In genomic region chr1:226082587-226082917, GRCh38 we compare ENCODE assay signal across 9 cellular contexts. TPM values are rescaled to one million over a fixed set of nuclear protein-coding genes. Genes with fewer than 3 reads are reported as not detected.
A peak's percentile ranks its signal among the peaks of the same experiment; 100 is the strongest.
DNase-seq lines count a peak whose midpoint lies in the region; ATAC-seq and TF ChIP-seq lines count a peak whose summit lies in the region.
"Had no signal": no experiment of that assay in that cellular context is flagged by ENCODE, and none has a peak within 500 bp of the region (broad histone marks: within the 10 kb centered on the region; RNA-seq: fewer than 3 reads in every experiment).

No MANE protein-coding gene starts in this region.

- CTCF ChIA-PET in Panc1 (lab: Charles Lee), result interaction anchor here (0.6 to 1.4 kb wide), 2 partner anchors 18 to 86 kb away, joined by 3 to 4 read pairs; no protein-coding TSS in a partner anchor

- peaks cover 5% of the 10 kb centered on the region for H3F3A ChIP-seq in DOHH2 (ENCODE audit: control insufficient read depth, insufficient read depth)

- peaks cover 10% of the 10 kb centered on the region for H3K27me3 ChIP-seq in DOHH2 (ENCODE audit: control insufficient read depth, low read length)
- H3K27me3 ChIP-seq in Panc1 (ENCODE audit: control insufficient read depth, insufficient read depth, low read length), result no peaks in the 10 kb centered on the region
- no peaks in the 10 kb centered on the region for H3K27me3 ChIP-seq in esophagus (ENCODE audit: control insufficient read depth in 1 of 2, insufficient read depth in 2 of 2, low read length in 2 of 2)

- H3K9me3 Mint-ChIP-seq in progenitor cell of endocrine pancreas (ENCODE audit: low read depth), result no peaks in the 10 kb centered on the region

- peak overlapping the region; percentile 87 for H3K4me3 Mint-ChIP-seq in progenitor cell of endocrine pancreas (ENCODE audit: low read depth)

- no peaks in the 10 kb centered on the region for H4K20me1 ChIP-seq in DOHH2 (ENCODE audit: control insufficient read depth, insufficient read depth, low read depth, low read length)

- POLR2A ChIA-PET in Panc1 (lab: Charles Lee), result no interaction called here

- H3K79me2 ChIP-seq in DOHH2 (ENCODE audit: control insufficient read depth, low read length), result no peaks in the 10 kb centered on the region

- H3K4me2 ChIP-seq in DOHH2 (ENCODE audit: low read length), result peak overlapping the region; percentile 96

- H3K27ac ChIP-seq in DOHH2 (ENCODE audit: low read depth, low read length), result no peak overlapping the region
- no peak overlapping the region; the same call in 1 of the 2 replicates for H3K27ac ChIP-seq in Panc1 (ENCODE audit: low read length)
- H3K27ac ChIP-seq in esophagus (ENCODE audit: low read depth in 2 of 2, low read length in 1 of 2), result peak overlapping the region; percentile 75 to 81
- no peak overlapping the region for H3K27ac ChIP-seq in caudate nucleus (ENCODE audit: low read depth, low read length)

- DNase-seq in Panc1 (ENCODE audit: low read depth, low spot score) (no peak), progenitor cell of endocrine pancreas (ENCODE audit: low spot score, unreplicated experiment) (no peak), NCI-H2107 (lab: John Stamatoyannopoulos, UW) (no peak), caudate nucleus (lab: John Stamatoyannopoulos, UW) (no peak)
- DNase-seq: NCI-H1436 treated with DMSO at 0.1 percent for 48 hours had no signal

- no peak overlapping the region for H3K27ac Mint-ChIP-seq in progenitor cell of endocrine pancreas

- no peaks in the 10 kb centered on the region for H3K36me3 Mint-ChIP-seq in progenitor cell of endocrine pancreas (ENCODE audit: insufficient read depth)

- intact Hi-C loops in Panc1 (cut with micrococcal nuclease; ENCODE audit: unreplicated experiment), result no loop called here

- peak; percentile 4 for ATAC-seq in Panc1
- ATAC-seq in GM19467 (IDR thresholded peaks at IDR 0.05; ENCODE audit: unreplicated experiment), result no peak
- no peak for ATAC-seq in HG02571 (IDR thresholded peaks at IDR 0.05; ENCODE audit: unreplicated experiment)

- H3K4me1 Mint-ChIP-seq in progenitor cell of endocrine pancreas (ENCODE audit: low read depth), result peaks cover 5% of the 10 kb centered on the region

- H3K27me3 Mint-ChIP-seq in progenitor cell of endocrine pancreas, result peaks cover 25% of the 10 kb centered on the region

- peak overlapping the region; percentile 78 for H3K4me3 ChIP-seq in DOHH2 (ENCODE audit: low read length)
- peak overlapping the region; percentile 72 to 74 for H3K4me3 ChIP-seq in Panc1 (ENCODE audit: low read depth in 2 of 2, low read length in 2 of 2)
- peak overlapping the region; percentile 73 to 82 for H3K4me3 ChIP-seq in esophagus (ENCODE audit: low read depth in 1 of 2, low read length in 2 of 2)

- TF ChIP-seq CTCF in DOHH2 (IDR thresholded peaks at IDR 0.05; ENCODE audit: low read depth, low read length, poor library complexity, severe bottlenecking), result no peak
- no peak for TF ChIP-seq CTCF in Panc1 (IDR thresholded peaks at IDR 0.05)
- no peak for TF ChIP-seq CTCF in progenitor cell of endocrine pancreas (IDR thresholded peaks at IDR 0.05; ENCODE audit: unreplicated experiment)

- no TSS peak for BruUV-seq in Panc1 (replicated peaks; lab: Mats Ljungman, UMichigan)

- H3K9me3 ChIP-seq in DOHH2 (ENCODE audit: control insufficient read depth, insufficient read depth, low read length), result no peaks in the 10 kb centered on the region
- H3K9me3 ChIP-seq in Panc1 (ENCODE audit: control insufficient read depth, insufficient read depth, low read depth, low read length), result no peaks in the 10 kb centered on the region
- no peaks in the 10 kb centered on the region for H3K9me3 ChIP-seq in esophagus (ENCODE audit: control insufficient read depth in 2 of 2, insufficient read depth in 1 of 2, low read depth in 1 of 2, low read length in 1 of 2)

- WGBS in esophagus, 2 donors, result 74 to 76% methylated on average over 7 of the region's 7 CpGs

- H3K36me3 ChIP-seq in DOHH2 (ENCODE audit: control insufficient read depth, low read length) (no peaks in the 10 kb centered on the region), Panc1 (ENCODE audit: control insufficient read depth, insufficient read depth, low read length) (no peaks in the 10 kb centered on the region), esophagus (ENCODE audit: control insufficient read depth in 2 of 2, insufficient read depth in 2 of 2, low read length in 1 of 2) (no peaks in the 10 kb centered on the region)

- peaks cover 29% of the 10 kb centered on the region for H3K4me1 ChIP-seq in DOHH2 (ENCODE audit: control insufficient read depth, low read length)
- peaks cover 5% of the 10 kb centered on the region; the same call in 1 of the 2 replicates for H3K4me1 ChIP-seq in Panc1 (ENCODE audit: control insufficient read depth, insufficient read depth, low read length)
- peaks cover 2 to 4% of the 10 kb centered on the region in 2 donors for H3K4me1 ChIP-seq in esophagus (ENCODE audit: control insufficient read depth in 2 of 2, insufficient read depth in 2 of 2, low read length in 1 of 2)

- no peaks in the 10 kb centered on the region for H3K9me2 ChIP-seq in DOHH2 (replicated peaks; ENCODE audit: control insufficient read depth, low read length)

- in situ Hi-C loops in Panc1 (cut with HindIII; ENCODE audit: low pct_unique_long_range_greater_than_20kb, low sequenced_read_pairs), result no loop called here

RNA-seq across cellular contexts. Expression of gene H3-3A, which starts 20.0 kb away (rescaled TPM):
- total RNA-seq in Panc1 (2021; ENCODE audit: unreplicated experiment), result 404 TPM
- 307 TPM for polyA plus RNA-seq in Panc1 (2012; ENCODE audit: insufficient read length)
- polyA plus RNA-seq in esophagus, result 1,000 to 10,000 TPM in 1 of 2 donors, 100 to 1,000 TPM in 1; 679 to 1,046 TPM
- total RNA-seq in progenitor cell of endocrine pancreas, result 1,238 and 1,313 TPM in 2 replicates

Comparison
In these comparisons a context has a peak if more than half of its experiments do, and no peak if none do; other contexts are left out.
1. H3K27ac ChIP-seq: peak in esophagus (2 of 2); none in DOHH2 (single experiment), Panc1 (single experiment) and caudate nucleus (single experiment).
2. Peak in every context shown above with its lines, with median percentiles within 50 percentile points of each other: H3K4me3 ChIP-seq.